Comparison of ENCODE assay signal across 8 cellular contexts in genomic region chr14:51283402-51283825, GRCh38. TPM values are rescaled to one million over a fixed set of nuclear protein-coding genes. Genes with fewer than 3 reads are reported as not detected.
DNase-seq lines count a peak whose midpoint lies in the region; ATAC-seq and TF ChIP-seq lines count a peak whose summit lies in the region.

No MANE protein-coding gene starts in this region.

- no peak overlapping the region for H3K4me3 ChIP-seq in stomach

- H3K27ac Mint-ChIP-seq in brain, result peak overlapping the region in 3 of 5 experiments; percentile 3 to 39 (median 26)
- H3K27ac Mint-ChIP-seq in activated T-helper 1 cell treated with anti-CD3 and anti-CD28 coated beads, Interleukin-12 subunit alpha, Interleukin-12 subunit beta, Interleukin-2, Interleukin-4 antibody, amounts not matched to agents 30 ng/mL and 10 ng/mL and 1 ng/mL, durations not matched to agents 14 hours and 24 hours and 36 hours, result no peak overlapping the region

- TF ChIP-seq EP300 in stomach (IDR thresholded peaks at IDR 0.05), result no peak

- TF ChIP-seq POLR2A in stomach (IDR thresholded peaks at IDR 0.05), result no peak

- no peaks in the 10 kb centered on the region for H3K27me3 ChIP-seq in stomach

- H3K9me3 Mint-ChIP-seq in brain, result no peaks in the 10 kb centered on the region
- no peaks in the 10 kb centered on the region for H3K9me3 Mint-ChIP-seq in activated T-helper 1 cell treated with anti-CD3 and anti-CD28 coated beads, Interleukin-12 subunit alpha, Interleukin-12 subunit beta, Interleukin-2, Interleukin-4 antibody, amounts not matched to agents 30 ng/mL and 10 ng/mL and 1 ng/mL, durations not matched to agents 14 hours and 24 hours and 36 hours

- WGBS in stomach, 5 donors, result 17 to 29% (median 20%) methylated on average over 3 of the region's 3 CpGs

- H3K36me3 Mint-ChIP-seq in brain, result no peaks in the 10 kb centered on the region
- H3K36me3 Mint-ChIP-seq in activated T-helper 1 cell treated with anti-CD3 and anti-CD28 coated beads, Interleukin-12 subunit alpha, Interleukin-12 subunit beta, Interleukin-2, Interleukin-4 antibody, amounts not matched to agents 30 ng/mL and 10 ng/mL and 1 ng/mL, durations not matched to agents 14 hours and 24 hours and 36 hours (ENCODE audit: low read depth), result peaks cover 1% of the 10 kb centered on the region

- no peaks in the 10 kb centered on the region for H3K27me3 Mint-ChIP-seq in brain
- no peaks in the 10 kb centered on the region for H3K27me3 Mint-ChIP-seq in activated T-helper 1 cell treated with anti-CD3 and anti-CD28 coated beads, Interleukin-12 subunit alpha, Interleukin-12 subunit beta, Interleukin-2, Interleukin-4 antibody, amounts not matched to agents 30 ng/mL and 10 ng/mL and 1 ng/mL, durations not matched to agents 14 hours and 24 hours and 36 hours (ENCODE audit: insufficient read depth)

- H3K27ac ChIP-seq in stomach, result no peak overlapping the region

- TF ChIP-seq CTCF in brain (conservative IDR thresholded peaks at IDR 0.05), result peak; percentile 94 to 99
- TF ChIP-seq CTCF in stomach (IDR thresholded peaks at IDR 0.05), result peak in 5 of 7 experiments; percentile 31 to 72 (median 68)

- DNase-seq in COR-L47 (lab: John Stamatoyannopoulos, UW) (peak; percentile 90), NCI-H510A treated with DMSO at 0.1 percent for 48 hours (lab: John Stamatoyannopoulos, UW) (peak; percentile 90), iPS-NIHi11 (ENCODE audit: low spot score) (peak; percentile 78), stomach (no peak)
- no peak for DNase-seq in activated T-helper 1 cell treated with anti-CD3 and anti-CD28 coated beads, Interleukin-12 subunit alpha, Interleukin-12 subunit beta, Interleukin-2, Interleukin-4 antibody, amounts not matched to agents 30 ng/mL and 10 ng/mL and 1 ng/mL, durations not matched to agents 14 hours and 24 hours and 36 hours (ENCODE audit: low spot score)

- H3K9me3 ChIP-seq in stomach, result no peaks in the 10 kb centered on the region

- peaks cover 18% of the 10 kb centered on the region for H3K4me1 Mint-ChIP-seq in brain
- no peaks in the 10 kb centered on the region for H3K4me1 Mint-ChIP-seq in activated T-helper 1 cell treated with anti-CD3 and anti-CD28 coated beads, Interleukin-12 subunit alpha, Interleukin-12 subunit beta, Interleukin-2, Interleukin-4 antibody, amounts not matched to agents 30 ng/mL and 10 ng/mL and 1 ng/mL, durations not matched to agents 14 hours and 24 hours and 36 hours (ENCODE audit: low read depth)

- no peak overlapping the region for H3K4me3 Mint-ChIP-seq in brain
- no peak overlapping the region for H3K4me3 Mint-ChIP-seq in activated T-helper 1 cell treated with anti-CD3 and anti-CD28 coated beads, Interleukin-12 subunit alpha, Interleukin-12 subunit beta, Interleukin-2, Interleukin-4 antibody, amounts not matched to agents 30 ng/mL and 10 ng/mL and 1 ng/mL, durations not matched to agents 14 hours and 24 hours and 36 hours

- ATAC-seq in HG03354 (IDR thresholded peaks at IDR 0.05; ENCODE audit: poor library complexity, severe bottlenecking, unreplicated experiment) (peak; percentile 60), HG02588 (IDR thresholded peaks at IDR 0.05; ENCODE audit: unreplicated experiment) (no peak)

- H3K4me1 ChIP-seq in stomach, result peaks cover 0 to 5% (median 0%) of the 10 kb centered on the region in 4 donors

- intact Hi-C loops in stomach (cut with DNase I; ENCODE audit: low total_unique reads), result no loop called here
- intact Hi-C loops in activated T-helper 1 cell treated with anti-CD3 and anti-CD28 coated beads, Interleukin-12 subunit alpha, Interleukin-12 subunit beta, Interleukin-2, Interleukin-4 antibody, amounts not matched to agents 30 ng/mL and 10 ng/mL and 1 ng/mL, durations not matched to agents 14 hours and 24 hours and 36 hours (cut with micrococcal nuclease), result loop anchor here (1.0 to 5.0 kb wide), 3 partner anchors 369 to 694 kb away; partner anchors contain the start of gene FRMD6

- no peaks in the 10 kb centered on the region for H3K36me3 ChIP-seq in stomach

RNA-seq across cellular contexts. Expression of gene TMX1, which starts 43.4 kb away (rescaled TPM):
- polyA plus RNA-seq in brain (ENCODE audit: insufficient read depth, low read depth, low replicate concordance) (9.3 TPM), stomach (1 to 10 TPM; 4.9 to 7.9 (median 7.4) TPM)
- total RNA-seq in stomach, result 10 to 100 TPM in 3 of 5 donors, 1 to 10 TPM in 2; 2.0 to 45.5 (median 10.5) TPM
- 51.1 and 51.3 TPM in 2 replicates for total RNA-seq in activated T-helper 1 cell treated with anti-CD3 and anti-CD28 coated beads, Interleukin-12 subunit alpha, Interleukin-12 subunit beta, Interleukin-2, Interleukin-4 antibody, amounts not matched to agents 30 ng/mL and 10 ng/mL and 1 ng/mL, durations not matched to agents 14 hours and 24 hours and 36 hours

Comparison
In these comparisons a context has a peak if more than half of its experiments do, and no peak if none do; other contexts are left out.
1. DNase-seq: peak in COR-L47 (single experiment), NCI-H510A treated with DMSO at 0.1 percent for 48 hours (single experiment) and iPS-NIHi11 (single experiment); none in stomach (single experiment) and activated T-helper 1 cell treated with anti-CD3 and anti-CD28 coated beads, Interleukin-12 subunit alpha, Interleukin-12 subunit beta, Interleukin-2, Interleukin-4 antibody, amounts not matched to agents 30 ng/mL and 10 ng/mL and 1 ng/mL, durations not matched to agents 14 hours and 24 hours and 36 hours (single experiment).